ENCODE assay signal across 33 cellular contexts in the genomic region with DNA sequence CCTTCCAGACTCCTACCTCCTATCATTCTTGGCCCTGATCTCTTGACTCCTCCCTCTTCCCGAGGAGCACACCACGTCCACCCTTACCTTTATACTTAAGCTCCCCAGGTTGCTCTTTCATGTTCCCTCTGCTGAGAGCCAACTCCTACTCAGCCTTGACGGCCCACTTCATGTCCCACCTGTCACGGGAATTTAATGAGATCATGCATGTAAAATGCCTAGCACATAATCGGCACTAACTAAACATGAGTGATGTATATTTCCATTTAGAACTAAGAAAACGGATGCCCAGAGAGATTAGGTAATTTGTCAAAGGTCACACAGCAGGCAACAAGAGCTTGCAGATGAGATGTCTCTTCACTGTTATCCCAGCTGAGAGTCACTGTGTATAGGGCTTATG. TPM values are rescaled to one million over a fixed set of nuclear protein-coding genes. Genes with fewer than 3 reads are reported as not detected.
"Had no signal": no experiment of that assay in that cellular context is flagged by ENCODE, and none has a peak within 500 bp of the region (broad histone marks: within the 10 kb centered on the region; RNA-seq: fewer than 3 reads in every experiment).

No MANE protein-coding gene starts in this region.

- DNase-seq: activated effector memory CD4-positive, alpha-beta T cell treated with anti-CD3 and anti-CD28 coated beads, Interleukin-2, amount 50 U/mL, for 16 hours; activated effector memory CD4-positive, alpha-beta T cell treated with Interleukin-2 at 50 U/mL for 16 hours; activated gamma-delta T cell; activated gamma-delta T cell treated with Interleukin-2 at 50 U/mL for 16 hours; activated naive CD4-positive, alpha-beta T cell; activated naive CD4-positive, alpha-beta T cell treated with anti-CD3 and anti-CD28 coated beads for 36 hours; activated naive CD4-positive, alpha-beta T cell treated with anti-CD3 and anti-CD28 coated beads, Interleukin-2, amount 10 ng/mL, durations not matched to agents 7 days and 5 days; activated naive CD4-positive, alpha-beta T cell treated with anti-CD3 and anti-CD28 coated beads, Interleukin-2, amount 50 U/mL, for 16 hours; activated naive CD4-positive, alpha-beta T cell treated with Interleukin-2 at 50 U/mL for 16 hours; activated naive CD8-positive, alpha-beta T cell treated with anti-CD3 and anti-CD28 coated beads for 36 hours; activated naive CD8-positive, alpha-beta T cell treated with anti-CD3 and anti-CD28 coated beads, Interleukin-2, amount 10 ng/mL, durations not matched to agents 7 days and 5 days; activated naive CD8-positive, alpha-beta T cell treated with anti-CD3 and anti-CD28 coated beads, Interleukin-2, amount 50 U/mL, for 24 hours; activated T-cell treated with anti-CD3 and anti-CD28 coated beads, Interleukin-2, amount 50 U/mL, for 1 hour; activated T-cell treated with anti-CD3 and anti-CD28 coated beads, Interleukin-2, amount 50 U/mL, for 24 hours; activated T-cell treated with anti-CD3 and anti-CD28 coated beads, Interleukin-2, amount 50 U/mL, for 4 hours; activated T-cell treated with anti-CD3 and anti-CD28 coated beads, Interleukin-2, amount 50 U/mL, for 48 hours; activated T-cell treated with anti-CD3 and anti-CD28 coated beads, Interleukin-2, amount 50 U/mL, for 72 hours; adrenal gland; amniotic stem cell; amygdala; anterior cingulate cortex; aorta; body of pancreas; brain microvascular endothelial cell; caudate nucleus; central memory CD4-positive, alpha-beta T cell; cerebellar nuclear complex had no signal

- H3K4me3 ChIP-seq: adrenal gland, ascending aorta, body of pancreas, breast epithelium, cardiac muscle cell had no signal

- H3K4me1 ChIP-seq: adrenal gland, ascending aorta, body of pancreas, breast epithelium had no signal

- H3K27me3 ChIP-seq: adrenal gland, ascending aorta, body of pancreas, brain microvascular endothelial cell, breast epithelium, cardiac muscle cell had no signal

- H3K9me3 ChIP-seq: adrenal gland, ascending aorta, body of pancreas had no signal

- H3K27ac ChIP-seq: adrenal gland, ascending aorta, body of pancreas, brain microvascular endothelial cell, breast epithelium, cardiac muscle cell had no signal

- H3K36me3 ChIP-seq: adrenal gland, ascending aorta, brain microvascular endothelial cell, breast epithelium, cardiac muscle cell had no signal

RNA-seq across cellular contexts. Expression of a gene that starts 45.1 kb away (rescaled TPM):
- total RNA-seq: activated naive CD8-positive, alpha-beta T cell treated with anti-CD3 and anti-CD28 coated beads for 36 hours; activated naive CD8-positive, alpha-beta T cell treated with anti-CD3 and anti-CD28 coated beads, Interleukin-2, amount 10 ng/mL, durations not matched to agents 7 days and 5 days; activated T-cell treated with anti-CD3 and anti-CD28 coated beads, Interleukin-2, amount 50 U/mL, for 72 hours; activated T-helper 1 cell treated with anti-CD3 and anti-CD28 coated beads, Interleukin-12 subunit alpha, Interleukin-12 subunit beta, Interleukin-2, Interleukin-4 antibody, amounts not matched to agents 30 ng/mL and 10 ng/mL and 1 ng/mL, durations not matched to agents 14 hours and 24 hours and 36 hours; activated T-helper 2 cell treated with anti-CD3 and anti-CD28 coated beads, Interferon-gamma antibody, Interleukin-2, Interleukin-4, amounts not matched to agents 10 μg/mL and 5 μg/mL and 100 μg/mL, durations not matched to agents 14 hours and 24 hours and 36 hours; cardiac muscle cell; chondrocyte had no signal
- polyA plus RNA-seq: cardiac muscle cell had no signal
